ENCODE assay signal across 28 cellular contexts in the genomic region with DNA sequence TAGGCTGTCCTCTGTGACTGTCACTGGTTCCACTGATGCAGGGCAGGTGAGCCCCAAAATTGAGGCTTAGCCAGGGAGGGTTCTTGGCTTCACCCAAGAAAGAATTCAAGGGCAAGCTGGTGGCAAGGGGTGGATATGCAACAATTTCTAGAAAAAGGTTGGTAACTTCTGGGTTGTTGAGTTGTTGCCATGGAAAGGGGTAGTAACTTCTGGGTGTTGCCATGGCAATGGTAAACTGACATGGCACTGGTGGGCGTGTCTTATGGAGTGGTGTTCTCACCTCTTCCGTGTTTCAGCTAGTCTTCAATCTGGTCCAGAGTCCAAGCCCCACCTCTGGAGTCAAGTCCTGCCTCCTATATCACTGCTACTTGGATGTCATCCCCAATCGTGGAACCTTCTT. TPM values are rescaled to one million over a fixed set of nuclear protein-coding genes. Genes with fewer than 3 reads are reported as not detected.
A peak's percentile ranks its signal among the peaks of the same experiment; 100 is the strongest.
DNase-seq lines count a peak whose midpoint lies in the region; ATAC-seq and TF ChIP-seq lines count a peak whose summit lies in the region.
"Had no signal": no experiment of that assay in that cellular context is flagged by ENCODE, and none has a peak within 500 bp of the region (broad histone marks: within the 10 kb centered on the region; RNA-seq: fewer than 3 reads in every experiment).

No MANE protein-coding gene starts in this region.

- H3K4me3 ChIP-seq in Jurkat, Clone E6-1 (ENCODE audit: low read length): no peak overlapping the region
- H3K4me3 ChIP-seq in esophagus squamous epithelium: no peak overlapping the region
- no peak overlapping the region for H3K4me3 ChIP-seq in SK-N-SH (ENCODE audit: low read depth in 2 of 2, low read length in 1 of 2)
- H3K4me3 ChIP-seq: ovary, tibial nerve had no signal

- no peaks in the 10 kb centered on the region for H3K36me3 ChIP-seq in esophagus squamous epithelium
- no peaks in the 10 kb centered on the region for H3K36me3 ChIP-seq in SK-N-SH (replicated peaks in 1 of 2; ENCODE audit: control insufficient read depth in 1 of 2, insufficient read depth in 2 of 2, low read length in 1 of 2)
- H3K36me3 ChIP-seq: ovary, tibial nerve, WERI-Rb-1 had no signal

- no peaks in the 10 kb centered on the region for H4K20me1 ChIP-seq in SK-N-SH (ENCODE audit: insufficient read depth)

- H3K27me3 Mint-ChIP-seq in T-helper 17 cell: no peaks in the 10 kb centered on the region
- H3K27me3 Mint-ChIP-seq in neural crest cell (ENCODE audit: low read depth): peaks cover 15% of the 10 kb centered on the region

- H3K9me3 ChIP-seq in T-helper 17 cell (ENCODE audit: control insufficient read depth, low read length, poor library complexity, severe bottlenecking) (no peaks in the 10 kb centered on the region), esophagus squamous epithelium (no peaks in the 10 kb centered on the region), SK-N-SH (no peaks in the 10 kb centered on the region)
- H3K9me3 ChIP-seq: ovary, tibial nerve had no signal

- no peak overlapping the region for H3K4me2 ChIP-seq in SK-N-SH

- no peaks in the 10 kb centered on the region for H3K9me3 Mint-ChIP-seq in neural crest cell
- H3K9me3 Mint-ChIP-seq: activated naive CD8-positive, alpha-beta T cell treated with anti-CD3 and anti-CD28 coated beads, Interleukin-2, amount 10 ng/mL, durations not matched to agents 7 days and 5 days; activated T-cell treated with anti-CD3 and anti-CD28 coated beads, Interleukin-2, amount 50 U/mL, for 72 hours; T-helper 1 cell treated with Interleukin-12 subunit alpha and Interleukin-12 subunit beta and Interleukin-4 antibody, amounts not matched to agents 30 μg/mL and 1 μg/mL, for 36 hours had no signal

- intact Hi-C loops in esophagus squamous epithelium (cut with DNase I): loop anchor here (5.0 to 10.0 kb wide), 2 partner anchors 52 to 131 kb away; no protein-coding TSS in a partner anchor

- H3K4me3 Mint-ChIP-seq in T-helper 17 cell: peak overlapping the region; percentile 2
- peak overlapping the region; percentile 9 for H3K4me3 Mint-ChIP-seq in neural crest cell
- H3K4me3 Mint-ChIP-seq: activated T-cell treated with anti-CD3 and anti-CD28 coated beads, Interleukin-2, amount 50 U/mL, for 72 hours; T-helper 1 cell treated with Interleukin-12 subunit alpha and Interleukin-12 subunit beta and Interleukin-4 antibody, amounts not matched to agents 30 μg/mL and 1 μg/mL, for 36 hours had no signal

- H3K27ac Mint-ChIP-seq in T-helper 17 cell: no peak overlapping the region
- H3K27ac Mint-ChIP-seq in neural crest cell (ENCODE audit: unreplicated experiment): no peak overlapping the region
- H3K27ac Mint-ChIP-seq: activated naive CD8-positive, alpha-beta T cell treated with anti-CD3 and anti-CD28 coated beads, Interleukin-2, amount 10 ng/mL, durations not matched to agents 7 days and 5 days; activated T-cell treated with anti-CD3 and anti-CD28 coated beads, Interleukin-2, amount 50 U/mL, for 72 hours; brain; T-helper 1 cell treated with Interleukin-12 subunit alpha and Interleukin-12 subunit beta and Interleukin-4 antibody, amounts not matched to agents 30 μg/mL and 1 μg/mL, for 36 hours had no signal

- H3K9ac ChIP-seq in SK-N-SH: no peak overlapping the region

- CTCF ChIA-PET in SK-N-SH (lab: Yijun Ruan, JAX): interaction anchor here (1.0 to 8.6 kb wide), 8 partner anchors 21 to 249 kb away, joined by 3 to 117 read pairs (median 6); no protein-coding TSS in a partner anchor

- H3K4me1 ChIP-seq in esophagus squamous epithelium: peaks cover 0 to 26% (median 5%) of the 10 kb centered on the region in 3 donors
- peaks cover 0 to 6% of the 10 kb centered on the region in 2 experiments; a peak in 2 of 4 replicates for H3K4me1 ChIP-seq in SK-N-SH (ENCODE audit: control insufficient read depth in 1 of 2, insufficient read depth in 2 of 2, low read depth in 1 of 2, low read length in 1 of 2)

- H3K4me1 Mint-ChIP-seq in T-helper 17 cell: peaks cover 20% of the 10 kb centered on the region
- peaks cover 13% of the 10 kb centered on the region for H3K4me1 Mint-ChIP-seq in neural crest cell

- 50 to 52% methylated on average over 3 of the region's 3 CpGs for WGBS in esophagus squamous epithelium, 2 donors
- WGBS in SK-N-SH (ENCODE audit: low lambda C conversion rate): 62% methylated on average over 3 of the region's 3 CpGs

- H2AFZ ChIP-seq in SK-N-SH (ENCODE audit: low read depth): no peak overlapping the region

- POLR2A ChIA-PET in SK-N-SH (lab: Yijun Ruan, JAX): no interaction called here

- H3K36me3 Mint-ChIP-seq in T-helper 17 cell (ENCODE audit: low read depth): no peaks in the 10 kb centered on the region
- no peaks in the 10 kb centered on the region for H3K36me3 Mint-ChIP-seq in neural crest cell (ENCODE audit: low read depth)
- H3K36me3 Mint-ChIP-seq: activated naive CD8-positive, alpha-beta T cell treated with anti-CD3 and anti-CD28 coated beads, Interleukin-2, amount 10 ng/mL, durations not matched to agents 7 days and 5 days; brain had no signal

- H3K27ac ChIP-seq in esophagus squamous epithelium (no peak overlapping the region), SK-N-SH (ENCODE audit: low read depth in 2 of 2, low read length in 1 of 2) (no peak overlapping the region)
- H3K27ac ChIP-seq: 22Rv1, ovary, tibial nerve had no signal

- no peak for TF ChIP-seq RAD21 in SK-N-SH (IDR thresholded peaks at IDR 0.05; ENCODE audit: low read length)

- no peak for TF ChIP-seq EP300 in SK-N-SH (IDR thresholded peaks at IDR 0.05; ENCODE audit: borderline replicate concordance in 1 of 2, low read depth in 1 of 2, low read length in 1 of 2)

- peaks cover 7% of the 10 kb centered on the region for H3F3A ChIP-seq in SK-N-SH (replicated peaks; ENCODE audit: insufficient read depth)

- no peaks in the 10 kb centered on the region for H3K9me2 ChIP-seq in SK-N-SH

- TF ChIP-seq POLR2A in esophagus squamous epithelium (IDR thresholded peaks at IDR 0.05): no peak

- TF ChIP-seq CTCF in neural crest cell (conservative IDR thresholded peaks at IDR 0.05) (no peak), esophagus squamous epithelium (IDR thresholded peaks at IDR 0.05) (no peak), SK-N-SH (IDR thresholded peaks at IDR 0.05) (no peak)

- ATAC-seq in T-helper 17 cell: no peak
- no peak for ATAC-seq in HG02763 (IDR thresholded peaks at IDR 0.05; ENCODE audit: unreplicated experiment)
- ATAC-seq: activated T-cell treated with anti-CD3 and anti-CD28 coated beads, Interleukin-2, amount 50 U/mL, for 72 hours; stimulated activated naive CD8-positive, alpha-beta T cell treated with anti-CD3 and anti-CD28 coated beads, Interleukin-15, Interleukin-2, amounts not matched to agents 100 U/mL and 50 U/mL, for 24 hours had no signal

- no peaks in the 10 kb centered on the region for H3K79me2 ChIP-seq in SK-N-SH (ENCODE audit: insufficient read depth)

- peaks cover 0 to 14% (median 0%) of the 10 kb centered on the region in 4 donors for H3K27me3 ChIP-seq in esophagus squamous epithelium
- no peaks in the 10 kb centered on the region for H3K27me3 ChIP-seq in SK-N-SH (ENCODE audit: insufficient read depth)
- H3K27me3 ChIP-seq: ovary had no signal

- peak; percentile 53 for DNase-seq in DMS53 (lab: John Stamatoyannopoulos, UW)
- DNase-seq in DMS53 treated with DMSO at 0.1 percent for 48 hours (lab: John Stamatoyannopoulos, UW; ENCODE audit: unreplicated experiment): no peak
- peak; percentile 23 for DNase-seq in Jurkat, Clone E6-1 (ENCODE audit: low read depth, low spot score)
- DNase-seq in T-helper 17 cell: no peak
- DNase-seq in neural crest cell (ENCODE audit: low read depth, low spot score): no peak
- DNase-seq in esophagus squamous epithelium (lab: John Stamatoyannopoulos, UW): no peak
- no peak for DNase-seq in SK-N-SH
- DNase-seq: activated naive CD8-positive, alpha-beta T cell treated with anti-CD3 and anti-CD28 coated beads, Interleukin-2, amount 10 ng/mL, durations not matched to agents 7 days and 5 days; activated T-cell treated with anti-CD3 and anti-CD28 coated beads, Interleukin-2, amount 50 U/mL, for 72 hours; GDM1; head of caudate nucleus; NCI-H1092; NCI-H2029 treated with DMSO at 0.1 percent for 48 hours; NCI-H524 treated with DMSO at 0.1 percent for 48 hours; OCI-M1; ovary; SIG-M5; stimulated activated CD4-positive, alpha-beta T cell treated with anti-CD3 and anti-CD28 coated beads, Interleukin-1b, Interleukin-23, amount 100 ng/mL, for 48 hours; stimulated activated naive CD8-positive, alpha-beta T cell treated with anti-CD3 and anti-CD28 coated beads, Interleukin-15, Interleukin-2, amounts not matched to agents 100 U/mL and 50 U/mL, for 24 hours; WERI-Rb-1 had no signal

TF ChIP-seq in SK-N-SH, 30 proteins besides CTCF, POLR2A, EP300 and RAD21:
- TF ChIP-seq FOXM1 (IDR thresholded peaks at IDR 0.05; ENCODE audit: low read depth) (no peak), RFX5 (IDR thresholded peaks at IDR 0.05; ENCODE audit: low read length) (no peak)
TF ChIP-seq in SK-N-SH: peak in this region for 0.

RNA-seq across cellular contexts. Expression of gene GUCY2D, which starts 9.5 kb away (rescaled TPM):
- polyA plus RNA-seq in Jurkat, Clone E6-1 (2012; ENCODE audit: insufficient read depth, insufficient read length): 1.6 TPM
- total RNA-seq in T-helper 17 cell (under 1 TPM in 1 of 2 donors, not detected in 1; 0.08 TPM), neural crest cell (not detected in 2 replicates), esophagus squamous epithelium (not detected)
- polyA plus RNA-seq in SK-N-SH (2012; rRNA removed): not detected in 2 replicates
- not detected in 2 replicates for polyA plus RNA-seq in SK-N-SH (2012; cell fraction: cytosol; rRNA removed)
- polyA plus RNA-seq in SK-N-SH (2012; cell fraction: nucleus; rRNA removed): 0.01 and 0.07 TPM in 2 replicates
- total RNA-seq: activated CD8-positive, alpha-beta memory T cell treated with anti-CD3 and anti-CD28 coated beads for 36 hours; activated naive CD8-positive, alpha-beta T cell treated with anti-CD3 and anti-CD28 coated beads, Interleukin-2, amount 10 ng/mL, durations not matched to agents 7 days and 5 days; H4; myocyte had no signal

RNA-seq across cellular contexts. Expression of gene ALOX15B, which starts 45.9 kb away (rescaled TPM):
- polyA plus RNA-seq in Jurkat, Clone E6-1 (2012; ENCODE audit: insufficient read depth, insufficient read length): not detected
- total RNA-seq in T-helper 17 cell: not detected
- not detected in 2 replicates for total RNA-seq in neural crest cell
- total RNA-seq in esophagus squamous epithelium: 100 to 1,000 TPM in 1 of 4 donors, 10 to 100 TPM in 3; 24.0 to 104 (median 50.5) TPM
- polyA plus RNA-seq in SK-N-SH (2012; rRNA removed): not detected in 2 replicates
- polyA plus RNA-seq in SK-N-SH (2012; cell fraction: cytosol; rRNA removed): not detected in 2 replicates
- 0.01 TPM in 1 of 2 replicates, not detected in the other for polyA plus RNA-seq in SK-N-SH (2012; cell fraction: nucleus; rRNA removed)
- total RNA-seq: activated CD8-positive, alpha-beta memory T cell treated with anti-CD3 and anti-CD28 coated beads for 36 hours; activated naive CD8-positive, alpha-beta T cell treated with anti-CD3 and anti-CD28 coated beads, Interleukin-2, amount 10 ng/mL, durations not matched to agents 7 days and 5 days; H4; myocyte had no signal

Comparison
In these comparisons a context has a peak if more than half of its experiments do, and no peak if none do; other contexts are left out.
1. DNase-seq: peak in DMS53 (single experiment) and Jurkat, Clone E6-1 (single experiment); none in DMS53 treated with DMSO at 0.1 percent for 48 hours (single experiment), T-helper 17 cell (0 of 3), neural crest cell (single experiment), esophagus squamous epithelium (single experiment) and SK-N-SH (single experiment).
2. RNA of gene ALOX15B, which starts 45.9 kb away (total RNA-seq): 24.0 to 104 TPM in esophagus squamous epithelium; not detected in T-helper 17 cell and not detected in neural crest cell; every median in the first group is over 10 times any median in the second.